ENCODE assay signal across 9 cellular contexts in the genomic region with DNA sequence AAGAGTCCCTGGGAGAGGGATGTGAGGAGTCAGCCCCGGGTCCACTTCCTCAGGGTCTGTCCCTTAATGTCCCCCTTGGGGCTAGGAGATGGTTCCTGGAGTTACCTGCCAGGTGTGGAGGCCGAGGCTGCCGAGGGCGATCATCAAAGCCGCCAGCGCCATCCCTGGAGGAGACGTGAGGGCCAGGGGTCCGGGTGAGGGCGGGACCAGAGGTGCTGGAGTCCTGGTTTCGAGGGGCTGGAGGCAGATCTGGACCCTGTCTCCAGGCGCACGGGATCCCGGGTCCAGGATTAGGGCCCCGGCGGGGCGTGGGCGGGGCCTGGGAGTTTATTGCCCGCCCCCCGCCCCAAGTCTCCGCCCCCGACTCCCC. TPM values are rescaled to one million over a fixed set of nuclear protein-coding genes. Genes with fewer than 3 reads are reported as not detected.
DNase-seq lines count a peak whose midpoint lies in the region; ATAC-seq and TF ChIP-seq lines count a peak whose summit lies in the region.
"Had no signal": no experiment of that assay in that cellular context is flagged by ENCODE, and none has a peak within 500 bp of the region (broad histone marks: within the 10 kb centered on the region; RNA-seq: fewer than 3 reads in every experiment).

A gene with protein sequence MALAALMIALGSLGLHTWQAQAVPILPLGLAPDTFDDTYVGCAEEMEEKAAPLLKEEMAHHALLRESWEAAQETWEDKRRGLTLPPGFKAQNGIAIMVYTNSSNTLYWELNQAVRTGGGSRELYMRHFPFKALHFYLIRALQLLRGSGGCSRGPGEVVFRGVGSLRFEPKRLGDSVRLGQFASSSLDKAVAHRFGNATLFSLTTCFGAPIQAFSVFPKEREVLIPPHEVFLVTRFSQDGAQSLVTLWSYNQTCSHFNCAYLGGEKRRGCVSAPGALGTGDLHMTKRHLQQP (minus strand): TSS at position 292 of the 370 bp plus-strand sequence. CDS start 130 bp downstream, at position 162.

- TF ChIP-seq CTCF in WI38 (IDR thresholded peaks at IDR 0.05; ENCODE audit: low read depth, low read length) (no peak), gastroesophageal sphincter (IDR thresholded peaks at IDR 0.05) (no peak)

- 0 to 7% methylated on average over 1 to 3 of the region's 21 CpGs for WGBS in gastroesophageal sphincter (ENCODE audit: low coverage in 1 of 2), 2 donors

- H3K9ac ChIP-seq in ES-I3 (ENCODE audit: low read depth, low read length) (peak within 1 kb of the TSS; percentile 57), rectal smooth muscle tissue (ENCODE audit: low read length) (no peak within 1 kb of the TSS)

- H3K27me3 ChIP-seq in gastroesophageal sphincter (no peaks in the 10 kb centered on the region), rectal smooth muscle tissue (ENCODE audit: control insufficient read depth, insufficient read depth, low read length) (peaks cover 2% of the 10 kb centered on the region)

- DNase-seq in NOMO-1 treated with DMSO at 0.1 percent for 48 hours (lab: John Stamatoyannopoulos, UW; ENCODE audit: unreplicated experiment), result no peak
- DNase-seq in NCI-H524 (lab: John Stamatoyannopoulos, UW), result no peak

- H3K4me1 ChIP-seq in ES-I3 (ENCODE audit: insufficient read depth, low read length) (0 out of 2 replicates have a peak, but pooled peaks cover 5% of the 10 kb centered on the region), gastroesophageal sphincter (peaks cover 0 to 22% (median 9%) of the 10 kb centered on the region in 3 donors), rectal smooth muscle tissue (ENCODE audit: control insufficient read depth, insufficient read depth, low read length) (no peaks in the 10 kb centered on the region)

- H3K4me3 ChIP-seq in WI38 (ENCODE audit: low read depth, low read length) (peak within 1 kb of the TSS; percentile 60), gastroesophageal sphincter (peak within 1 kb of the TSS; percentile 53 to 62), rectal smooth muscle tissue (ENCODE audit: low read length) (peak within 1 kb of the TSS; percentile 58)

- ATAC-seq in gastroesophageal sphincter, result no peak
- ATAC-seq in HG02884 (IDR thresholded peaks at IDR 0.05; ENCODE audit: unreplicated experiment), result no peak
- no peak for ATAC-seq in GM21528 (IDR thresholded peaks at IDR 0.05; ENCODE audit: low FRiP score, unreplicated experiment)

- TF ChIP-seq EP300 in gastroesophageal sphincter (IDR thresholded peaks at IDR 0.05), result no peak

- H3K36me3 ChIP-seq in ES-I3 (ENCODE audit: insufficient read depth, low read length), result no peaks in the 10 kb centered on the region
- H3K36me3 ChIP-seq in gastroesophageal sphincter, result no peaks in the 10 kb centered on the region
- H3K36me3 ChIP-seq in rectal smooth muscle tissue (ENCODE audit: control insufficient read depth, insufficient read depth, low read length), result no peaks in the 10 kb centered on the region

- H3K27ac ChIP-seq in gastroesophageal sphincter, result peak within 1 kb of the TSS in 3 of 4 donors; percentile 11 to 69 (median 43)
- no peak within 1 kb of the TSS for H3K27ac ChIP-seq in rectal smooth muscle tissue (ENCODE audit: low read depth, low read length)

- no peak for TF ChIP-seq POLR2A in gastroesophageal sphincter (IDR thresholded peaks at IDR 0.05)

- H3K9me3 ChIP-seq in ES-I3 (ENCODE audit: control insufficient read depth, insufficient read depth, low read length), result peaks cover 6% of the 10 kb centered on the region; the same call in 1 of the 2 replicates
- no peaks in the 10 kb centered on the region for H3K9me3 ChIP-seq in gastroesophageal sphincter

RNA-seq across cellular contexts. Expression of the gene that starts here (rescaled TPM):
- total RNA-seq in gastroesophageal sphincter, result under 1 TPM in 1 of 4 donors, not detected in 3; 0.27 TPM
- total RNA-seq: HT-29 had no signal
